9 cellular contexts compared by ENCODE assay signal in genomic region chr3:180543877-180544276, GRCh38.
"Had no signal": no experiment of that assay in that cellular context is flagged by ENCODE, and none has a peak within 500 bp of the region (broad histone marks: within the 10 kb centered on the region; RNA-seq: fewer than 3 reads in every experiment).

No MANE protein-coding gene starts in this region.

- DNase-seq: GM23248, GOT3, H7, HFFc6, Kasumi-1, KG1 had no signal

- H3K9me3 ChIP-seq: HAP-1 had no signal

- H2AFZ ChIP-seq: GM23248 had no signal

- H3K9ac ChIP-seq: GM23248 had no signal

- H3K4me1 ChIP-seq: HAP-1 had no signal

- H3K27ac ChIP-seq: GM23248, HL-60 had no signal

- ATAC-seq: HCT116 had no signal

- H3K36me3 ChIP-seq: HAP-1 had no signal

- H3K4me3 ChIP-seq: GM23248, HAP-1 had no signal
